Comparison of ENCODE assay signal across 12 cellular contexts in genomic region chr19:36152886-36153525, GRCh38. TPM values are rescaled to one million over a fixed set of nuclear protein-coding genes. Genes with fewer than 3 reads are reported as not detected.
A peak's percentile ranks its signal among the peaks of the same experiment; 100 is the strongest.
DNase-seq lines count a peak whose midpoint lies in the region; ATAC-seq and TF ChIP-seq lines count a peak whose summit lies in the region.
"Had no signal": no experiment of that assay in that cellular context is flagged by ENCODE, and none has a peak within 500 bp of the region (broad histone marks: within the 10 kb centered on the region; RNA-seq: fewer than 3 reads in every experiment).

No MANE protein-coding gene starts in this region.

- H3K4me1 Mint-ChIP-seq in stimulated activated naive CD8-positive, alpha-beta T cell treated with anti-CD3 and anti-CD28 coated beads, Interleukin-15, amount 100 ng/mL, for 72 hours, result no peaks in the 10 kb centered on the region

- no peaks in the 10 kb centered on the region for H3K27me3 Mint-ChIP-seq in stimulated activated naive CD8-positive, alpha-beta T cell treated with anti-CD3 and anti-CD28 coated beads, Interleukin-15, amount 100 ng/mL, for 72 hours

- H3K9me3 ChIP-seq in body of pancreas (no peaks in the 10 kb centered on the region), thoracic aorta (no peaks in the 10 kb centered on the region)

- intact Hi-C loops in body of pancreas (cut with DNase I), result no loop called here

- no peak for DNase-seq in body of pancreas
- no peak for DNase-seq in thoracic aorta (ENCODE audit: low spot score)
- no peak for DNase-seq in stimulated activated naive CD8-positive, alpha-beta T cell treated with anti-CD3 and anti-CD28 coated beads, Interleukin-15, amount 100 ng/mL, for 72 hours
- DNase-seq in NCI-H1694 (lab: John Stamatoyannopoulos, UW), result no peak
- DNase-seq: activated effector memory CD4-positive, alpha-beta T cell treated with anti-CD3 and anti-CD28 coated beads, Interleukin-2, amount 50 U/mL, for 16 hours; DMS79 treated with DMSO at 0.1 percent for 48 hours; NCI-H1092 treated with DMSO at 0.1 percent for 48 hours had no signal

- H3K4me1 ChIP-seq in body of pancreas (peaks cover 4% of the 10 kb centered on the region), thoracic aorta (ENCODE audit: control insufficient read depth in 1 of 2, low read depth in 2 of 2) (peaks cover 12 to 22% of the 10 kb centered on the region in 2 donors)

- H3K27me3 ChIP-seq in body of pancreas (no peaks in the 10 kb centered on the region), layer of hippocampus (ENCODE audit: control insufficient read depth, insufficient read depth, low read length) (no peaks in the 10 kb centered on the region), thoracic aorta (replicated peaks; ENCODE audit: insufficient read depth) (no peaks in the 10 kb centered on the region)

- no peak overlapping the region for H3K4me3 Mint-ChIP-seq in stimulated activated naive CD8-positive, alpha-beta T cell treated with anti-CD3 and anti-CD28 coated beads, Interleukin-15, amount 100 ng/mL, for 72 hours

- no peaks in the 10 kb centered on the region for H3K9me3 Mint-ChIP-seq in stimulated activated naive CD8-positive, alpha-beta T cell treated with anti-CD3 and anti-CD28 coated beads, Interleukin-15, amount 100 ng/mL, for 72 hours

- H3K4me3 ChIP-seq in body of pancreas, result no peak overlapping the region
- H3K4me3 ChIP-seq in thoracic aorta, result peak overlapping the region; percentile 83

- peaks cover 4 to 13% of the 10 kb centered on the region in 2 donors for H3K36me3 ChIP-seq in body of pancreas (replicated peaks in 1 of 2; ENCODE audit: insufficient read depth in 1 of 2, low read depth in 2 of 2)
- peaks cover 16% of the 10 kb centered on the region for H3K36me3 ChIP-seq in thoracic aorta

- WGBS in body of pancreas, 2 donors, result 87 to 88% methylated on average over 12 of the region's 12 CpGs

- TF ChIP-seq CTCF in body of pancreas (IDR thresholded peaks at IDR 0.05) (no peak), thoracic aorta (IDR thresholded peaks at IDR 0.05) (no peak)

- TF ChIP-seq POLR2A in body of pancreas (IDR thresholded peaks at IDR 0.05), result no peak

- peak overlapping the region; percentile 56 to 80 (median 73) for H3K27ac ChIP-seq in body of pancreas
- peak overlapping the region; percentile 60 for H3K27ac ChIP-seq in layer of hippocampus (ENCODE audit: low read depth, low read length)
- H3K27ac ChIP-seq in thoracic aorta, result peak overlapping the region; percentile 98 to 99

- ATAC-seq in body of pancreas (no peak), thoracic aorta (ENCODE audit: insufficient number of reproducible peaks, low FRiP score, low read depth) (peak; percentile 59), HG03175 (IDR thresholded peaks at IDR 0.05; ENCODE audit: unreplicated experiment) (no peak)
- no peak for ATAC-seq in stimulated activated naive CD8-positive, alpha-beta T cell treated with anti-CD3 and anti-CD28 coated beads, Interleukin-15, amount 100 ng/mL, for 72 hours

- no peak overlapping the region for H3K27ac Mint-ChIP-seq in stimulated activated naive CD8-positive, alpha-beta T cell treated with anti-CD3 and anti-CD28 coated beads, Interleukin-15, amount 100 ng/mL, for 72 hours

RNA-seq across cellular contexts. Expression of gene COX7A1, which starts 0.8 kb away (rescaled TPM):
- total RNA-seq in body of pancreas (10 to 100 TPM in 1 of 2 donors, 1 to 10 TPM in 1; 1.6 to 29.0 TPM), thoracic aorta (10 to 100 TPM in 1 of 2 donors, 1 to 10 TPM in 1; 6.3 to 41.0 TPM)
- total RNA-seq: H4 had no signal

RNA-seq across cellular contexts. Expression of gene CAPNS1, which starts 13.1 kb away (rescaled TPM):
- total RNA-seq in body of pancreas (10 to 100 TPM; 53.7 to 56.0 TPM), thoracic aorta (100 to 1,000 TPM; 161 to 220 TPM)

RNA-seq across cellular contexts. Expression of gene TBCB, which starts 37.7 kb away (rescaled TPM):
- total RNA-seq in body of pancreas, result 10 to 100 TPM; 49.8 to 71.3 TPM
- 100 to 1,000 TPM; 158 to 260 TPM for total RNA-seq in thoracic aorta

RNA-seq across cellular contexts. Expression of gene POLR2I, which starts 38.3 kb away (rescaled TPM):
- total RNA-seq in body of pancreas (10 to 100 TPM; 33.5 to 95.9 TPM), thoracic aorta (10 to 100 TPM; 22.1 to 32.6 TPM)

RNA-seq across cellular contexts. Expression of gene OVOL3, which starts 42.1 kb away (rescaled TPM):
- total RNA-seq in body of pancreas (not detected), thoracic aorta (not detected)
- total RNA-seq: H4, left lobe of liver, ureter had no signal
